ENCODE assay signal across 1 cellular context in genomic region chr7:116025098-116025809, GRCh38.
TF ChIP-seq lines count a peak whose summit lies in the region.

No MANE protein-coding gene starts in this region.

TF ChIP-seq in HepG2, 621 proteins besides CTCF, POLR2A, EP300 and RAD21 (continued from another document):
- TF ChIP-seq GATAD2A (CRISPR knock-in tag; IDR thresholded peaks at IDR 0.05) = no peak
- no peak for TF ChIP-seq PITX1 (CRISPR knock-in tag; IDR thresholded peaks at IDR 0.05)
- TF ChIP-seq MTA3 (CRISPR knock-in tag; IDR thresholded peaks at IDR 0.05) = no peak
- TF ChIP-seq SNAPC2 (CRISPR knock-in tag; IDR thresholded peaks at IDR 0.05) = no peak
- no peak for TF ChIP-seq PHF5A (CRISPR knock-in tag; IDR thresholded peaks at IDR 0.05; ENCODE audit: low read depth, unreplicated experiment)
- no peak for TF ChIP-seq ZNF432 (CRISPR knock-in tag; IDR thresholded peaks at IDR 0.05; ENCODE audit: borderline replicate concordance)
- no peak for TF ChIP-seq ZNF670 (CRISPR knock-in tag; IDR thresholded peaks at IDR 0.05; ENCODE audit: borderline replicate concordance)
- no peak for TF ChIP-seq NKX3-1 (CRISPR knock-in tag; IDR thresholded peaks at IDR 0.05)
